In the genomic region with DNA sequence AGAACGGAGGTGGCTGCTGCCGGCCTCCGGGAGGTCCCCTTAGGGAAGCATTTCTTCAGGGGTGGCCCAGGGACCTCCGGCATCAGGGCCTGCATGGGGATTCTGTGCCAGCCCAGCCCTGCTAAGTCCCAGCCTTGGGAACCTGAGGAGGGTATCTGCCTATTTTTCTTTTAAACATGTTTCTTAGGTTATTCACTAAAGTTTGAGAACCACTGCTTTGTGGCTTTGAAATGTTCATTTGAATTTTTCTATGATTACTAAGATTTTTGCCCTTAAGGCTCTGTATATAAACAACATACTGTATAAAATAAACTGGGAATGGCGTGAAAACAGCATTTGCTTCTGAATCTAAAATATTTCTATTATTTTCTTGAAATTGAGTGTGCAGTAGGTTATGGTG, we compare ENCODE assay signal across 1 cellular context.
TF ChIP-seq lines count a peak whose summit lies in the region.

No MANE protein-coding gene starts in this region.

TF ChIP-seq in SK-N-SH, 30 proteins besides CTCF, POLR2A, EP300 and RAD21:
- TF ChIP-seq JUND (IDR thresholded peaks at IDR 0.05) = no peak
- TF ChIP-seq FOXM1 (IDR thresholded peaks at IDR 0.05; ENCODE audit: low read depth) = no peak
- no peak for TF ChIP-seq YY1 (IDR thresholded peaks at IDR 0.05; ENCODE audit: low read depth)
- no peak for TF ChIP-seq ELF1 (IDR thresholded peaks at IDR 0.05)
- TF ChIP-seq, protein P1, sequence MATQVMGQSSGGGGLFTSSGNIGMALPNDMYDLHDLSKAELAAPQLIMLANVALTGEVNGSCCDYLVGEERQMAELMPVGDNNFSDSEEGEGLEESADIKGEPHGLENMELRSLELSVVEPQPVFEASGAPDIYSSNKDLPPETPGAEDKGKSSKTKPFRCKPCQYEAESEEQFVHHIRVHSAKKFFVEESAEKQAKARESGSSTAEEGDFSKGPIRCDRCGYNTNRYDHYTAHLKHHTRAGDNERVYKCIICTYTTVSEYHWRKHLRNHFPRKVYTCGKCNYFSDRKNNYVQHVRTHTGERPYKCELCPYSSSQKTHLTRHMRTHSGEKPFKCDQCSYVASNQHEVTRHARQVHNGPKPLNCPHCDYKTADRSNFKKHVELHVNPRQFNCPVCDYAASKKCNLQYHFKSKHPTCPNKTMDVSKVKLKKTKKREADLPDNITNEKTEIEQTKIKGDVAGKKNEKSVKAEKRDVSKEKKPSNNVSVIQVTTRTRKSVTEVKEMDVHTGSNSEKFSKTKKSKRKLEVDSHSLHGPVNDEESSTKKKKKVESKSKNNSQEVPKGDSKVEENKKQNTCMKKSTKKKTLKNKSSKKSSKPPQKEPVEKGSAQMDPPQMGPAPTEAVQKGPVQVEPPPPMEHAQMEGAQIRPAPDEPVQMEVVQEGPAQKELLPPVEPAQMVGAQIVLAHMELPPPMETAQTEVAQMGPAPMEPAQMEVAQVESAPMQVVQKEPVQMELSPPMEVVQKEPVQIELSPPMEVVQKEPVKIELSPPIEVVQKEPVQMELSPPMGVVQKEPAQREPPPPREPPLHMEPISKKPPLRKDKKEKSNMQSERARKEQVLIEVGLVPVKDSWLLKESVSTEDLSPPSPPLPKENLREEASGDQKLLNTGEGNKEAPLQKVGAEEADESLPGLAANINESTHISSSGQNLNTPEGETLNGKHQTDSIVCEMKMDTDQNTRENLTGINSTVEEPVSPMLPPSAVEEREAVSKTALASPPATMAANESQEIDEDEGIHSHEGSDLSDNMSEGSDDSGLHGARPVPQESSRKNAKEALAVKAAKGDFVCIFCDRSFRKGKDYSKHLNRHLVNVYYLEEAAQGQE (IDR thresholded peaks at IDR 0.05; ENCODE audit: low read depth, low read length) = no peak
- TF ChIP-seq CHD2 (IDR thresholded peaks at IDR 0.05; ENCODE audit: low read length, partially characterized antibody) = no peak
- TF ChIP-seq NFIC (IDR thresholded peaks at IDR 0.05; ENCODE audit: borderline replicate concordance) = no peak
- TF ChIP-seq, protein P2, sequence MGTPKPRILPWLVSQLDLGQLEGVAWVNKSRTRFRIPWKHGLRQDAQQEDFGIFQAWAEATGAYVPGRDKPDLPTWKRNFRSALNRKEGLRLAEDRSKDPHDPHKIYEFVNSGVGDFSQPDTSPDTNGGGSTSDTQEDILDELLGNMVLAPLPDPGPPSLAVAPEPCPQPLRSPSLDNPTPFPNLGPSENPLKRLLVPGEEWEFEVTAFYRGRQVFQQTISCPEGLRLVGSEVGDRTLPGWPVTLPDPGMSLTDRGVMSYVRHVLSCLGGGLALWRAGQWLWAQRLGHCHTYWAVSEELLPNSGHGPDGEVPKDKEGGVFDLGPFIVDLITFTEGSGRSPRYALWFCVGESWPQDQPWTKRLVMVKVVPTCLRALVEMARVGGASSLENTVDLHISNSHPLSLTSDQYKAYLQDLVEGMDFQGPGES (IDR thresholded peaks at IDR 0.05; ENCODE audit: low read depth, low read length) = no peak
- TF ChIP-seq, protein P3, sequence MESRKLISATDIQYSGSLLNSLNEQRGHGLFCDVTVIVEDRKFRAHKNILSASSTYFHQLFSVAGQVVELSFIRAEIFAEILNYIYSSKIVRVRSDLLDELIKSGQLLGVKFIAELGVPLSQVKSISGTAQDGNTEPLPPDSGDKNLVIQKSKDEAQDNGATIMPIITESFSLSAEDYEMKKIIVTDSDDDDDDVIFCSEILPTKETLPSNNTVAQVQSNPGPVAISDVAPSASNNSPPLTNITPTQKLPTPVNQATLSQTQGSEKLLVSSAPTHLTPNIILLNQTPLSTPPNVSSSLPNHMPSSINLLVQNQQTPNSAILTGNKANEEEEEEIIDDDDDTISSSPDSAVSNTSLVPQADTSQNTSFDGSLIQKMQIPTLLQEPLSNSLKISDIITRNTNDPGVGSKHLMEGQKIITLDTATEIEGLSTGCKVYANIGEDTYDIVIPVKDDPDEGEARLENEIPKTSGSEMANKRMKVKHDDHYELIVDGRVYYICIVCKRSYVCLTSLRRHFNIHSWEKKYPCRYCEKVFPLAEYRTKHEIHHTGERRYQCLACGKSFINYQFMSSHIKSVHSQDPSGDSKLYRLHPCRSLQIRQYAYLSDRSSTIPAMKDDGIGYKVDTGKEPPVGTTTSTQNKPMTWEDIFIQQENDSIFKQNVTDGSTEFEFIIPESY (IDR thresholded peaks at IDR 0.05; ENCODE audit: borderline replicate concordance, low read depth) = no peak
- TF ChIP-seq FOXJ3 (CRISPR knock-in tag; IDR thresholded peaks at IDR 0.05) = no peak
- TF ChIP-seq, protein P4, sequence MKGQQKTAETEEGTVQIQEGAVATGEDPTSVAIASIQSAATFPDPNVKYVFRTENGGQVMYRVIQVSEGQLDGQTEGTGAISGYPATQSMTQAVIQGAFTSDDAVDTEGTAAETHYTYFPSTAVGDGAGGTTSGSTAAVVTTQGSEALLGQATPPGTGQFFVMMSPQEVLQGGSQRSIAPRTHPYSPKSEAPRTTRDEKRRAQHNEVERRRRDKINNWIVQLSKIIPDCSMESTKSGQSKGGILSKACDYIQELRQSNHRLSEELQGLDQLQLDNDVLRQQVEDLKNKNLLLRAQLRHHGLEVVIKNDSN (IDR thresholded peaks at IDR 0.05; ENCODE audit: borderline replicate concordance, low read depth) = no peak
- TF ChIP-seq SMC3 (IDR thresholded peaks at IDR 0.05; ENCODE audit: low read depth, low read length) = no peak
- TF ChIP-seq EZH2phosphoT487 (IDR thresholded peaks at IDR 0.05; ENCODE audit: borderline replicate concordance, low read depth) = no peak
- TF ChIP-seq TCF12 (IDR thresholded peaks at IDR 0.05) = no peak
- TF ChIP-seq RFX5 (IDR thresholded peaks at IDR 0.05; ENCODE audit: low read length) = no peak
- TF ChIP-seq TEAD4 (IDR thresholded peaks at IDR 0.05; ENCODE audit: borderline replicate concordance, insufficient read depth) = no peak
